16 cellular contexts compared by ENCODE assay signal in genomic region chr2:215452725-215453124, GRCh38. TPM values are rescaled to one million over a fixed set of nuclear protein-coding genes. Genes with fewer than 3 reads are reported as not detected.
DNase-seq lines count a peak whose midpoint lies in the region; ATAC-seq and TF ChIP-seq lines count a peak whose summit lies in the region.
"Had no signal": no experiment of that assay in that cellular context is flagged by ENCODE, and none has a peak within 500 bp of the region (broad histone marks: within the 10 kb centered on the region; RNA-seq: fewer than 3 reads in every experiment).

No MANE protein-coding gene starts in this region.

- no peaks in the 10 kb centered on the region for H3K36me3 Mint-ChIP-seq in nephron progenitor cell (ENCODE audit: low read depth)

- TF ChIP-seq CTCF in A673 (conservative IDR thresholded peaks at IDR 0.05; ENCODE audit: low read depth, low read length), result no peak
- no peak for TF ChIP-seq CTCF in PC-3 (conservative IDR thresholded peaks at IDR 0.05; ENCODE audit: low read depth, low read length)
- TF ChIP-seq CTCF in gastroesophageal sphincter (IDR thresholded peaks at IDR 0.05), result peak in 1 of 4 experiments; percentile 34
- no peak for TF ChIP-seq CTCF in nephron progenitor cell (IDR thresholded peaks at IDR 0.05)

- no peak for TF ChIP-seq EP300 in gastroesophageal sphincter (IDR thresholded peaks at IDR 0.05)

- intact Hi-C loops in A673 (cut with micrococcal nuclease; ENCODE audit: unreplicated experiment) (loop anchor here (5.0 to 10.0 kb wide), 4 partner anchors 222 to 470 kb away; no protein-coding TSS in a partner anchor), PC-3 (cut with micrococcal nuclease) (no loop called here)

- H3K9me2 ChIP-seq in PC-3 (replicated peaks; ENCODE audit: low read length), result no peaks in the 10 kb centered on the region

- CTCF ChIA-PET in A673 (lab: Charles Lee) (no interaction called here), PC-3 (lab: Charles Lee) (no interaction called here)

- no peaks in the 10 kb centered on the region for H3K79me2 ChIP-seq in PC-3 (ENCODE audit: low read length)

- BruUV-seq in A673 (replicated peaks; lab: Mats Ljungman, UMichigan) (no TSS peak), PC-3 (replicated peaks; lab: Mats Ljungman, UMichigan) (no TSS peak)

- WGBS in gastroesophageal sphincter (ENCODE audit: low coverage in 1 of 2), 2 donors, result 54 to 83% methylated on average over 1 to 5 of the region's 5 CpGs

- peaks cover 13% of the 10 kb centered on the region for H3K4me1 Mint-ChIP-seq in nephron progenitor cell

- peaks cover 14% of the 10 kb centered on the region for H3K4me1 ChIP-seq in A673 (ENCODE audit: insufficient read depth, low read length, poor library complexity, severe bottlenecking)
- 0 out of 2 replicates have a peak, but pooled peaks cover 7% of the 10 kb centered on the region for H3K4me1 ChIP-seq in PC-3 (ENCODE audit: insufficient read depth, low read length)
- peaks cover 0 to 8% (median 0%) of the 10 kb centered on the region in 3 donors for H3K4me1 ChIP-seq in gastroesophageal sphincter
- H3K4me1 ChIP-seq: SJSA1 had no signal

- no peak overlapping the region for H3K4me2 ChIP-seq in PC-3 (ENCODE audit: low read length)

- POLR2A ChIA-PET in A673 (lab: Charles Lee; ENCODE audit: low non-redundant PET), result interaction anchor here (0.6 to 0.7 kb wide), 2 partner anchors 16 to 29 kb away, joined by 8 to 12 read pairs; no protein-coding TSS in a partner anchor
- POLR2A ChIA-PET in PC-3 (lab: Charles Lee; ENCODE audit: unreplicated experiment), result no interaction called here

- no peaks in the 10 kb centered on the region for H3K27me3 Mint-ChIP-seq in nephron progenitor cell (ENCODE audit: low read depth, poor library complexity)

- peak overlapping the region; percentile 5 for H3K27ac Mint-ChIP-seq in nephron progenitor cell
- H3K27ac Mint-ChIP-seq: HFFc6 had no signal

- H2AFZ ChIP-seq in PC-3 (ENCODE audit: low read length), result no peak overlapping the region

- H3K9me3 ChIP-seq in A673 (ENCODE audit: low read depth, low read length, poor library complexity, severe bottlenecking) (no peaks in the 10 kb centered on the region), PC-3 (ENCODE audit: low read length) (0 out of 2 replicates have a peak, but pooled peaks cover 4% of the 10 kb centered on the region), gastroesophageal sphincter (no peaks in the 10 kb centered on the region)
- H3K9me3 ChIP-seq: SJSA1 had no signal

- no peaks in the 10 kb centered on the region for H3F3A ChIP-seq in PC-3 (ENCODE audit: low read length, unreplicated experiment)

- H3K4me3 ChIP-seq in A673 (ENCODE audit: low read depth, low read length, poor library complexity, severe bottlenecking), result no peak overlapping the region
- H3K4me3 ChIP-seq in PC-3 (ENCODE audit: low read length), result no peak overlapping the region
- H3K4me3 ChIP-seq in gastroesophageal sphincter, result no peak overlapping the region
- H3K4me3 ChIP-seq: SJSA1 had no signal

- no peaks in the 10 kb centered on the region for H3K27me3 ChIP-seq in A673 (replicated peaks; ENCODE audit: insufficient read depth, low read depth, low read length, poor library complexity)
- H3K27me3 ChIP-seq in PC-3 (ENCODE audit: low read length), result no peaks in the 10 kb centered on the region
- no peaks in the 10 kb centered on the region for H3K27me3 ChIP-seq in gastroesophageal sphincter
- H3K27me3 ChIP-seq: SJSA1 had no signal

- no peak overlapping the region for H3K4me3 Mint-ChIP-seq in nephron progenitor cell
- H3K4me3 Mint-ChIP-seq: HFFc6 had no signal

- no peak for TF ChIP-seq POLR2A in gastroesophageal sphincter (IDR thresholded peaks at IDR 0.05)

- H3K9me3 Mint-ChIP-seq in nephron progenitor cell, result peaks cover 19% of the 10 kb centered on the region
- H3K9me3 Mint-ChIP-seq: HFFc6 had no signal

- H3K36me3 ChIP-seq in A673 (ENCODE audit: insufficient read depth, low read length, poor library complexity, severe bottlenecking) (no peaks in the 10 kb centered on the region), PC-3 (ENCODE audit: low read depth, low read length) (no peaks in the 10 kb centered on the region), gastroesophageal sphincter (no peaks in the 10 kb centered on the region)
- H3K36me3 ChIP-seq: SJSA1 had no signal

- H4K20me1 ChIP-seq in PC-3 (ENCODE audit: low read length), result no peaks in the 10 kb centered on the region

- H3K27ac ChIP-seq in A673 (ENCODE audit: low read depth, low read length, poor library complexity, severe bottlenecking) (peak overlapping the region; percentile 11), PC-3 (ENCODE audit: low read length) (no peak overlapping the region), gastroesophageal sphincter (peak overlapping the region in 3 of 4 donors; percentile 27 to 64 (median 39))
- H3K27ac ChIP-seq: SJSA1 had no signal

- DNase-seq in A673 (ENCODE audit: low spot score), result no peak
- DNase-seq in PC-3, result no peak
- no peak for DNase-seq in nephron progenitor cell
- DNase-seq in stimulated activated CD4-positive, alpha-beta T cell treated with anti-CD3 and anti-CD28 coated beads, Interleukin-12 subunit alpha, Interleukin-12 subunit beta, amount 100 ng/mL, for 4 hours, result no peak
- no peak for DNase-seq in activated CD8-positive, alpha-beta memory T cell treated with anti-CD3 and anti-CD28 coated beads for 24 hours
- no peak for DNase-seq in NCI-H510A treated with DMSO at 0.1 percent for 48 hours (lab: John Stamatoyannopoulos, UW)
- DNase-seq: 8988T, C1 segment of cervical spinal cord, DMS153, HFFc6, NCI-H1436 treated with DMSO at 0.1 percent for 48 hours, NCI-H2081, NCI-H524 treated with DMSO at 0.1 percent for 48 hours had no signal

- ATAC-seq in PC-3 (peak; percentile 38; the same call in 1 of the 2 replicates), gastroesophageal sphincter (no peak), GM19467 (IDR thresholded peaks at IDR 0.05; ENCODE audit: unreplicated experiment) (no peak)

- no peak overlapping the region for H3K9ac ChIP-seq in PC-3 (ENCODE audit: low read length)

RNA-seq across cellular contexts. Expression of gene FN1, which starts 16.9 kb away (rescaled TPM):
- 1,570 and 2,058 TPM in 2 replicates for total RNA-seq in A673 (2021)
- 220 and 248 TPM in 2 replicates for total RNA-seq in PC-3 (2014; rRNA removed)
- 1,000 to 10,000 TPM; 1,699 to 4,986 (median 1,920) TPM for total RNA-seq in gastroesophageal sphincter
